Comparison of ENCODE assay signal across 32 cellular contexts in the genomic region with DNA sequence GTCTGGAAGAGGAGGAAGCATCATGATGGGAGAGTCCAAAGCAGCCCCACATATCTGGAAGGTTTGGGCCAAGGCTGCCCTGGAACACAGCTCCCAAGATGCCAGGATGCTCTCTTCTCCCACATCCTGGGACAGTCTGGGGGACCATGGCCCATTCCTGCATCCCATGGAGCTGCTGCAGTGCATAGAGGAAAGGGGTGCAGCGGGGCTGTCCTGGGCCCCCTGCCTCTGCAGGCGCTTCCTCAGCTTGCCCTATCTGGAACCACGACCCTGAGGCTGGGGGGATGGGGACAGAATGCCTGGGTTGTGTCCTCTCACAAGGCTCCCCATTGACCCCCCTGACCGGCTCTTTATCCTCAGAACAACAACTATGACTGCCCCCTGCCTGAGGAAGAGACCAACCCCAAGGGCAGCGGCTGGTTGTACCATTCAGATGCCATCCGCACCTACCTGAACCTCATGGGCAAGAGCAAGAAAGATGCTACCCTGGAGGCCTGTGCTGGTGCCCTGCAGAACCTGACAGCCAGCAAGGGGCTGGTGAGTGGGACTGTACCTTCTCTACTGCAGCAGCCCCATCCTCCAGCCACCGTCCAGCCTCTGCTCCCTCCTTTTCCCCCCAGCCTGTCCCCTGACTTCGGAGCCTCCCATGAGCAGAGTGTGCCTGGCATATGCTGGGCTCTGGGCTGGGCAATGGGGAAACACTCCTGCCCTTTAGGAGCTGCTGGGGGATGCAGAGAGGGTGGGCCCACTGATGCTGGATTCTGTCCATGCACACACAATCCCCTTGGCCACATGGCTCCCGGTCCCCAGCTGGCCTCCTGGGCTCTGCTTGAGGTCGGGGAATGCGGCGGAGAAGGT. TPM values are rescaled to one million over a fixed set of nuclear protein-coding genes. Genes with fewer than 3 reads are reported as not detected.
"Had no signal": no experiment of that assay in that cellular context is flagged by ENCODE, and none has a peak within 500 bp of the region (broad histone marks: within the 10 kb centered on the region; RNA-seq: fewer than 3 reads in every experiment).

No MANE protein-coding gene starts in this region.

- H3K27ac ChIP-seq: cardiac muscle cell, colonic mucosa, epithelial cell of prostate, gastroesophageal sphincter had no signal

- H3K4me1 ChIP-seq: colonic mucosa, gastroesophageal sphincter had no signal

- DNase-seq: activated CD4-positive, alpha-beta memory T cell treated with anti-CD3 and anti-CD28 coated beads, Interleukin-2, amount 10 ng/mL, durations not matched to agents 7 days and 5 days; activated CD4-positive, alpha-beta T cell treated with anti-CD3 and anti-CD28 coated beads for 36 hours; activated CD4-positive, alpha-beta T cell treated with anti-CD3 and anti-CD28 coated beads, Interleukin-2, amount 10 ng/mL, durations not matched to agents 24 days and 14 days; activated CD4-positive, alpha-beta T cell treated with anti-CD3 and anti-CD28 coated beads, Interleukin-2, amount 50 U/mL, for 4 hours; activated CD4-positive, CD25-positive, alpha-beta regulatory T cell; activated CD4-positive, CD25-positive, alpha-beta regulatory T cell treated with anti-CD3 and anti-CD28 coated beads, Interleukin-2, amount 50 U/mL, for 72 hours; activated CD8-positive, alpha-beta memory T cell treated with anti-CD3 and anti-CD28 coated beads, Interleukin-2, amount 50 U/mL, for 48 hours; activated gamma-delta T cell; activated naive CD4-positive, alpha-beta T cell; activated naive CD4-positive, alpha-beta T cell treated with anti-CD3 and anti-CD28 coated beads, Interleukin-2, amount 10 ng/mL, durations not matched to agents 7 days and 5 days; activated naive CD8-positive, alpha-beta T cell treated with anti-CD3 and anti-CD28 coated beads, Interleukin-2, amount 10 ng/mL, durations not matched to agents 7 days and 5 days; activated T-cell treated with anti-CD3 and anti-CD28 coated beads for 4 hours; activated T-cell treated with anti-CD3 and anti-CD28 coated beads, Interleukin-2, amount 50 U/mL, for 24 hours; activated T-cell treated with anti-CD3 and anti-CD28 coated beads, Interleukin-2, amount 50 U/mL, for 72 hours; central memory CD4-positive, alpha-beta T cell; cerebellar nuclear complex; colonic mucosa; effector CD8-positive, alpha-beta T cell; esophagus squamous epithelium; foreskin melanocyte; T-helper 2 cell had no signal

- H3K9me3 ChIP-seq: colonic mucosa, esophagus squamous epithelium, gastroesophageal sphincter had no signal

- H3K27me3 ChIP-seq: cardiac muscle cell, colonic mucosa, esophagus squamous epithelium, gastroesophageal sphincter had no signal

- H3K36me3 ChIP-seq: cardiac muscle cell, colonic mucosa, gastroesophageal sphincter had no signal

- ATAC-seq: activated CD4-positive, alpha-beta T cell treated with anti-CD3 and anti-CD28 coated beads for 36 hours; activated naive CD4-positive, alpha-beta T cell treated with anti-CD3 and anti-CD28 coated beads, Interleukin-2, amount 50 U/mL, for 72 hours; activated T-cell treated with anti-CD3 and anti-CD28 coated beads, Interleukin-2, amount 50 U/mL, for 72 hours; gastroesophageal sphincter had no signal

- FAIRE-seq: astrocyte, endometrium, endothelial cell of umbilical vein had no signal

- H3K4me3 ChIP-seq: cardiac muscle cell, colonic mucosa, esophagus squamous epithelium, gastroesophageal sphincter had no signal

RNA-seq across cellular contexts. Expression of a gene that starts 39.6 kb away (rescaled TPM):
- total RNA-seq: activated CD4-positive, alpha-beta memory T cell treated with anti-CD3 and anti-CD28 coated beads, Interleukin-2, amount 10 ng/mL, durations not matched to agents 7 days and 5 days; activated CD4-positive, alpha-beta T cell treated with anti-CD3 and anti-CD28 coated beads for 36 hours; activated CD4-positive, alpha-beta T cell treated with anti-CD3 and anti-CD28 coated beads, Interleukin-2, amount 10 ng/mL, durations not matched to agents 24 days and 14 days; activated naive CD4-positive, alpha-beta T cell treated with anti-CD3 and anti-CD28 coated beads, Interleukin-2, amount 50 U/mL, for 72 hours; activated naive CD8-positive, alpha-beta T cell treated with anti-CD3 and anti-CD28 coated beads, Interleukin-2, amount 10 ng/mL, durations not matched to agents 7 days and 5 days; activated T-cell treated with anti-CD3 and anti-CD28 coated beads, Interleukin-2, amount 50 U/mL, for 72 hours; endothelial cell of umbilical vein; fibroblast of villous mesenchyme; T-helper 1 cell treated with Interleukin-12 subunit alpha and Interleukin-12 subunit beta and Interleukin-4 antibody, amounts not matched to agents 30 ng/mL and 1 ng/mL, for 36 hours had no signal
- polyA plus RNA-seq: cardiac muscle cell had no signal

RNA-seq across cellular contexts. Expression of a gene that starts 54.6 kb away (rescaled TPM):
- total RNA-seq: activated CD4-positive, alpha-beta memory T cell treated with anti-CD3 and anti-CD28 coated beads, Interleukin-2, amount 10 ng/mL, durations not matched to agents 7 days and 5 days; activated CD4-positive, alpha-beta T cell treated with anti-CD3 and anti-CD28 coated beads for 36 hours; activated CD4-positive, alpha-beta T cell treated with anti-CD3 and anti-CD28 coated beads, Interleukin-2, amount 10 ng/mL, durations not matched to agents 24 days and 14 days; activated naive CD4-positive, alpha-beta T cell treated with anti-CD3 and anti-CD28 coated beads, Interleukin-2, amount 50 U/mL, for 72 hours; activated naive CD8-positive, alpha-beta T cell treated with anti-CD3 and anti-CD28 coated beads, Interleukin-2, amount 10 ng/mL, durations not matched to agents 7 days and 5 days; activated T-cell treated with anti-CD3 and anti-CD28 coated beads, Interleukin-2, amount 50 U/mL, for 72 hours; dermis microvascular lymphatic vessel endothelial cell; endothelial cell of umbilical vein; fibroblast of lung; T-helper 1 cell treated with Interleukin-12 subunit alpha and Interleukin-12 subunit beta and Interleukin-4 antibody, amounts not matched to agents 30 ng/mL and 1 ng/mL, for 36 hours had no signal
- polyA plus RNA-seq: endothelial cell of umbilical vein had no signal
